9 cellular contexts compared by ENCODE assay signal in genomic region chr4:75630174-75630931, GRCh38. TPM values are rescaled to one million over a fixed set of nuclear protein-coding genes. Genes with fewer than 3 reads are reported as not detected.
A peak's percentile ranks its signal among the peaks of the same experiment; 100 is the strongest.
DNase-seq lines count a peak whose midpoint lies in the region; ATAC-seq and TF ChIP-seq lines count a peak whose summit lies in the region.
"Had no signal": no experiment of that assay in that cellular context is flagged by ENCODE, and none has a peak within 500 bp of the region (broad histone marks: within the 10 kb centered on the region; RNA-seq: fewer than 3 reads in every experiment).

Gene CDKL2, minus strand, starts transcription at chr4:75630528. Its CDS starts 4,540 bp downstream, at chr4:75625988.

- H3K4me3 Mint-ChIP-seq in natural killer cell treated with Interleukin-12 subunit alpha and Interleukin-12 subunit beta and Interleukin-15 and Interleukin-18, amount 100 ng/mL, for 72 hours = peak within 1 kb of the TSS; percentile 94
- H3K4me3 Mint-ChIP-seq in stimulated activated naive B cell treated with anti-CD40 and anti-IgM and Interleukin-4, amounts not matched to agents 10 μg/mL and 1 μg/mL and 100 μg/mL, for 72 hours = peak within 1 kb of the TSS; percentile 86 to 88

- H3K36me3 Mint-ChIP-seq in natural killer cell treated with Interleukin-12 subunit alpha and Interleukin-12 subunit beta and Interleukin-15 and Interleukin-18, amount 100 ng/mL, for 72 hours = no peaks in the 10 kb centered on the region
- H3K36me3 Mint-ChIP-seq in stimulated activated naive B cell treated with anti-CD40 and anti-IgM and Interleukin-4, amounts not matched to agents 10 μg/mL and 1 μg/mL and 100 μg/mL, for 72 hours = no peaks in the 10 kb centered on the region

- H3K9me3 Mint-ChIP-seq in natural killer cell treated with Interleukin-12 subunit alpha and Interleukin-12 subunit beta and Interleukin-15 and Interleukin-18, amount 100 ng/mL, for 72 hours = no peaks in the 10 kb centered on the region
- no peaks in the 10 kb centered on the region for H3K9me3 Mint-ChIP-seq in stimulated activated naive B cell treated with anti-CD40 and anti-IgM and Interleukin-4, amounts not matched to agents 10 μg/mL and 1 μg/mL and 100 μg/mL, for 72 hours

- peak within 1 kb of the TSS in 1 of 2 donors; percentile 63 for H3K27ac Mint-ChIP-seq in natural killer cell treated with Interleukin-12 subunit alpha and Interleukin-12 subunit beta and Interleukin-15 and Interleukin-18, amount 100 ng/mL, for 72 hours
- H3K27ac Mint-ChIP-seq in stimulated activated naive B cell treated with anti-CD40 and anti-IgM and Interleukin-4, amounts not matched to agents 10 μg/mL and 1 μg/mL and 100 μg/mL, for 72 hours = peak within 1 kb of the TSS; percentile 72

- H3K4me1 Mint-ChIP-seq in natural killer cell treated with Interleukin-12 subunit alpha and Interleukin-12 subunit beta and Interleukin-15 and Interleukin-18, amount 100 ng/mL, for 72 hours (ENCODE audit: low read depth in 2 of 2) = peaks cover 7 to 9% of the 10 kb centered on the region in 2 donors
- H3K4me1 Mint-ChIP-seq in stimulated activated naive B cell treated with anti-CD40 and anti-IgM and Interleukin-4, amounts not matched to agents 10 μg/mL and 1 μg/mL and 100 μg/mL, for 72 hours = peaks cover 6 to 9% of the 10 kb centered on the region in 2 donors

- TF ChIP-seq CTCF in AG04449 (IDR thresholded peaks at IDR 0.05; ENCODE audit: insufficient read depth, low read length, missing control alignments) = no peak

- CTCF ChIA-PET in AG04449 (lab: Yijun Ruan, JAX) = no interaction called here

- ATAC-seq in GM19043 (IDR thresholded peaks at IDR 0.05; ENCODE audit: low read depth, unreplicated experiment) = peak; percentile 99
- ATAC-seq in HG03342 (IDR thresholded peaks at IDR 0.05; ENCODE audit: unreplicated experiment) = peak; percentile 99
- ATAC-seq in natural killer cell treated with Interleukin-12 subunit alpha and Interleukin-12 subunit beta and Interleukin-15 and Interleukin-18, amount 100 ng/mL, for 72 hours = peak; percentile 100
- peak; percentile 99 for ATAC-seq in stimulated activated naive B cell treated with anti-CD40 and anti-IgM and Interleukin-4, amounts not matched to agents 10 μg/mL and 1 μg/mL and 100 μg/mL, for 72 hours (replicated peaks)

- POLR2A ChIA-PET in AG04449 (lab: Yijun Ruan, JAX) = no interaction called here

- peaks cover 0 to 5% of the 10 kb centered on the region in 2 donors for H3K27me3 Mint-ChIP-seq in natural killer cell treated with Interleukin-12 subunit alpha and Interleukin-12 subunit beta and Interleukin-15 and Interleukin-18, amount 100 ng/mL, for 72 hours
- H3K27me3 Mint-ChIP-seq in stimulated activated naive B cell treated with anti-CD40 and anti-IgM and Interleukin-4, amounts not matched to agents 10 μg/mL and 1 μg/mL and 100 μg/mL, for 72 hours = no peaks in the 10 kb centered on the region

- peak within 1 kb of the TSS; percentile 80 for H3K4me3 ChIP-seq in AG04449 (ENCODE audit: low read depth, low read length)

- DNase-seq in AG04449 (ENCODE audit: low read depth, low spot score) (no peak), NOMO-1 treated with DMSO at 0.1 percent for 48 hours (lab: John Stamatoyannopoulos, UW; ENCODE audit: unreplicated experiment) (peak; percentile 66), fibroblast of the conjunctiva (ENCODE audit: low read depth) (peak; percentile 39)
- peak; percentile 87 for DNase-seq in activated T-helper 9 cell treated with anti-CD3 and anti-CD28 coated beads, Interleukin-2, amount 50 U/mL, for 16 hours (ENCODE audit: low read depth)
- peak; percentile 93 for DNase-seq in natural killer cell treated with Interleukin-12 subunit alpha and Interleukin-12 subunit beta and Interleukin-15 and Interleukin-18, amount 100 ng/mL, for 72 hours (ENCODE audit: low spot score)
- DNase-seq in stimulated activated naive B cell treated with anti-CD40 and anti-IgM and Interleukin-4, amounts not matched to agents 10 μg/mL and 1 μg/mL and 100 μg/mL, for 72 hours = peak; percentile 86
- DNase-seq: DND-41 had no signal

RNA-seq across cellular contexts. Expression of gene CDKL2, which starts in this region (rescaled TPM):
- total RNA-seq in natural killer cell treated with Interleukin-12 subunit alpha and Interleukin-12 subunit beta and Interleukin-15 and Interleukin-18, amount 100 ng/mL, for 72 hours = under 1 TPM; 0.14 to 0.36 TPM

Comparison
In these comparisons a context has a peak if more than half of its experiments do, and no peak if none do; other contexts are left out.
1. Peak in DNase-seq and ATAC-seq in natural killer cell treated with Interleukin-12 subunit alpha and Interleukin-12 subunit beta and Interleukin-15 and Interleukin-18, amount 100 ng/mL, for 72 hours; RNA of the gene not detected or under 1 TPM.